Comparison of ENCODE assay signal across 14 cellular contexts in the genomic region with DNA sequence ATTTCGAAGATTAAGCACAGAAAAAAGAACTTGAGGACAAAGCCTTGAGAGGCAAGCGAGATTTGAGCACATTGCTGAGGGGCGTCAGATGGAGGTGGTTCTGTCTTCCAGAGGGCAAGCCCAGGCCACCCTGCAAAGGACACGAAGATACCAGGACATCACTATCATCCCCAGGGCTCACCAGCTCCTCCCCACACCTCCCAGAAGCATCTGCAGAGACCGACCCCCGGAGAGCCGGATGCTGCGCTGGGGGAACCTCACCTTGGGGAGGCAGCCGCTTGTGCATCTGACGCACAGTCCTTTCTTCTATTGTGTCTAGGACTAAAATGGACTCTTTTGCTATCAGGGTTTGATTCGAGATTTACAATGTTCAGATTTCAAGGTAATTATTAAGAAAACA.
A peak's percentile ranks its signal among the peaks of the same experiment; 100 is the strongest.
DNase-seq lines count a peak whose midpoint lies in the region; FAIRE-seq and TF ChIP-seq lines count a peak whose summit lies in the region.
"Had no signal": no experiment of that assay in that cellular context is flagged by ENCODE, and none has a peak within 500 bp of the region (broad histone marks: within the 10 kb centered on the region; RNA-seq: fewer than 3 reads in every experiment).

No MANE protein-coding gene starts in this region.

- intact Hi-C loops in kidney (cut with DNase I) (no loop called here), spleen (cut with DNase I; ENCODE audit: low total_unique reads) (no loop called here)

- DNase-seq in NCI-H2081 (lab: John Stamatoyannopoulos, UW) (peak; percentile 71 to 82), NCI-H2227 treated with DMSO at 0.1 percent for 48 hours (lab: John Stamatoyannopoulos, UW) (peak; percentile 69), kidney (peak; percentile 26), spleen (peak; percentile 44), right atrium auricular region (ENCODE audit: low spot score) (no peak), GM19239 (ENCODE audit: insufficient read length, low spot score) (no peak)
- no peak for DNase-seq in stimulated activated CD4-positive, alpha-beta T cell treated with anti-CD3 and anti-CD28 coated beads, Interleukin-12 subunit alpha, Interleukin-12 subunit beta, amount 100 ng/mL, for 4 hours
- DNase-seq: C1 segment of cervical spinal cord; CD4-positive, alpha-beta T cell; DND-41; GDM1; GOT3; H9 had no signal

- TF ChIP-seq CTCF in kidney (IDR thresholded peaks at IDR 0.05; ENCODE audit: borderline replicate concordance, extremely low read depth, insufficient read depth) (no peak), spleen (IDR thresholded peaks at IDR 0.05 in 8 of 11, conservative IDR thresholded peaks at IDR 0.05 in 3 of 11) (no peak), right atrium auricular region (IDR thresholded peaks at IDR 0.05) (no peak)

- no peak overlapping the region for H3K9ac ChIP-seq in kidney (ENCODE audit: low read length in 2 of 2)

- WGBS in spleen, 5 donors: 73 to 91% (median 89%) methylated on average over 10 to 11 of the region's 11 CpGs

- no peak for FAIRE-seq in kidney (lab: Jason Lieb, UNC)
- FAIRE-seq in GM19239 (lab: Jason Lieb, UNC): no peak
- FAIRE-seq: A204.1 had no signal

- H3K4me3 ChIP-seq in kidney (ENCODE audit: low read length in 2 of 2) (no peak overlapping the region), spleen (no peak overlapping the region), right atrium auricular region (no peak overlapping the region)

- H3K4me1 ChIP-seq in kidney (ENCODE audit: control insufficient read depth in 1 of 2, insufficient read depth in 1 of 2, low read depth in 1 of 2, low read length in 2 of 2) (no peaks in the 10 kb centered on the region), spleen (no peaks in the 10 kb centered on the region), right atrium auricular region (no peaks in the 10 kb centered on the region)

- TF ChIP-seq POLR2A in spleen (IDR thresholded peaks at IDR 0.05): no peak

- H3K9me3 ChIP-seq in kidney (ENCODE audit: control insufficient read depth in 1 of 2, low read length in 2 of 2) (no peaks in the 10 kb centered on the region), spleen (no peaks in the 10 kb centered on the region), right atrium auricular region (no peaks in the 10 kb centered on the region)

- no peak overlapping the region for H3K27ac ChIP-seq in kidney (ENCODE audit: low read depth in 2 of 2, low read length in 2 of 2)
- H3K27ac ChIP-seq in spleen: no peak overlapping the region
- H3K27ac ChIP-seq in right atrium auricular region: no peak overlapping the region

- peaks cover 0 to 6% (median 0%) of the 10 kb centered on the region in 7 donors for H3K27me3 ChIP-seq in spleen (replicated peaks in 1 of 7)
- no peaks in the 10 kb centered on the region for H3K27me3 ChIP-seq in right atrium auricular region

- H3K36me3 ChIP-seq in kidney (ENCODE audit: control insufficient read depth in 1 of 2, insufficient read depth in 2 of 2, low read length in 2 of 2) (no peaks in the 10 kb centered on the region), spleen (no peaks in the 10 kb centered on the region), right atrium auricular region (no peaks in the 10 kb centered on the region)

Comparison
In these comparisons a context has a peak if more than half of its experiments do, and no peak if none do; other contexts are left out.
1. DNase-seq: peak in NCI-H2081 (2 of 2), NCI-H2227 treated with DMSO at 0.1 percent for 48 hours (single experiment), kidney (single experiment) and spleen (single experiment); none in stimulated activated CD4-positive, alpha-beta T cell treated with anti-CD3 and anti-CD28 coated beads, Interleukin-12 subunit alpha, Interleukin-12 subunit beta, amount 100 ng/mL, for 4 hours (single experiment), right atrium auricular region (single experiment) and GM19239 (single experiment).